27 cellular contexts compared by ENCODE assay signal in the genomic region with DNA sequence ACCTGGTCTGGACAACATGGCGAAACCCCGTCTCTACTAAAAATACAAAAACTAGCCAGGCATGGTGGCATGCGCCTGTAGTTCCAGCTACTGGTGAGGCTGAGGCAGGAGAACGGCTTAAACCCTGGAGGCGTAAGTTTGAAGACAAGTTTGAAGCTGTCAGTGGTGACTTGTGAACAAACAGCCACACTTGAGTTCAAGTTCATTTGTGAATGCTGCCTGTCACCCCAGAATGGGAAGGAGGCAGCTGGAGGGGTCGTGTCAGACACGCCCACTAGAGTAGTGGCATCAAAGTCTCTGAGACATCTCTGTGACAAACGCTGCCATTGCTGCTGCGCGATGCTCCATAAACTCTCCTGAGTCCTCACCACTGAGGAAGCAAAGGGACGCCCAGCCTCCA.
"Had no signal": no experiment of that assay in that cellular context is flagged by ENCODE, and none has a peak within 500 bp of the region (broad histone marks: within the 10 kb centered on the region; RNA-seq: fewer than 3 reads in every experiment).

No MANE protein-coding gene starts in this region.

- H3K9me3 ChIP-seq: ascending aorta, breast epithelium, colonic mucosa, esophagus muscularis mucosa, gastroesophageal sphincter, heart right ventricle had no signal

- H3K4me1 ChIP-seq: ascending aorta, breast epithelium, colonic mucosa, esophagus muscularis mucosa, foreskin keratinocyte, gastroesophageal sphincter had no signal

- H3K27ac ChIP-seq: ascending aorta, breast epithelium, cardiac muscle cell, colonic mucosa, dorsolateral prefrontal cortex, esophagus muscularis mucosa, foreskin keratinocyte, gastroesophageal sphincter, heart right ventricle had no signal

- H3K27me3 ChIP-seq: ascending aorta, breast epithelium, cardiac muscle cell, colonic mucosa, dorsolateral prefrontal cortex, esophagus muscularis mucosa, foreskin keratinocyte, gastroesophageal sphincter, heart right ventricle had no signal

- H3K4me3 ChIP-seq: ascending aorta, breast epithelium, cardiac muscle cell, colonic mucosa, dorsolateral prefrontal cortex, esophagus muscularis mucosa, gastroesophageal sphincter, heart right ventricle had no signal

- ATAC-seq: activated CD4-positive, alpha-beta T cell treated with anti-CD3 and anti-CD28 coated beads for 36 hours; activated CD8-positive, alpha-beta memory T cell treated with anti-CD3 and anti-CD28 coated beads, Interleukin-2, amount 10 ng/mL, durations not matched to agents 7 days and 5 days; activated CD8-positive, alpha-beta T cell treated with anti-CD3 and anti-CD28 coated beads, Interleukin-2, amount 10 ng/mL, durations not matched to agents 7 days and 5 days; foreskin keratinocyte; gastroesophageal sphincter; heart right ventricle had no signal

- DNase-seq: activated CD4-positive, alpha-beta memory T cell treated with anti-CD3 and anti-CD28 coated beads for 36 hours; activated CD4-positive, alpha-beta T cell treated with anti-CD3 and anti-CD28 coated beads for 36 hours; activated CD4-positive, alpha-beta T cell treated with anti-CD3 and anti-CD28 coated beads, Interleukin-2, amount 10 ng/mL, durations not matched to agents 24 days and 14 days; activated CD4-positive, CD25-positive, alpha-beta regulatory T cell; activated CD4-positive, CD25-positive, alpha-beta regulatory T cell treated with anti-CD3 and anti-CD28 coated beads, Interleukin-2, amount 50 U/mL, for 72 hours; activated CD8-positive, alpha-beta memory T cell treated with anti-CD3 and anti-CD28 coated beads, Interleukin-2, amount 10 ng/mL, durations not matched to agents 7 days and 5 days; activated CD8-positive, alpha-beta memory T cell treated with anti-CD3 and anti-CD28 coated beads, Interleukin-2, amount 50 U/mL, for 4 hours; activated CD8-positive, alpha-beta T cell treated with anti-CD3 and anti-CD28 coated beads, Interleukin-2, amount 10 ng/mL, durations not matched to agents 7 days and 5 days; activated gamma-delta T cell treated with Interleukin-2 at 50 U/mL for 16 hours; activated naive CD4-positive, alpha-beta T cell treated with Interleukin-2 at 50 U/mL for 16 hours; activated T-cell treated with anti-CD3 and anti-CD28 coated beads, Interleukin-2, amount 50 U/mL, for 1 hour; activated T-cell treated with anti-CD3 and anti-CD28 coated beads, Interleukin-2, amount 50 U/mL, for 48 hours; central memory CD4-positive, alpha-beta T cell; cerebellar nuclear complex; colonic mucosa; effector memory CD4-positive, alpha-beta T cell; endodermal cell; erythroblast; foreskin keratinocyte; heart right ventricle; T-helper 2 cell had no signal
